In the genomic region with DNA sequence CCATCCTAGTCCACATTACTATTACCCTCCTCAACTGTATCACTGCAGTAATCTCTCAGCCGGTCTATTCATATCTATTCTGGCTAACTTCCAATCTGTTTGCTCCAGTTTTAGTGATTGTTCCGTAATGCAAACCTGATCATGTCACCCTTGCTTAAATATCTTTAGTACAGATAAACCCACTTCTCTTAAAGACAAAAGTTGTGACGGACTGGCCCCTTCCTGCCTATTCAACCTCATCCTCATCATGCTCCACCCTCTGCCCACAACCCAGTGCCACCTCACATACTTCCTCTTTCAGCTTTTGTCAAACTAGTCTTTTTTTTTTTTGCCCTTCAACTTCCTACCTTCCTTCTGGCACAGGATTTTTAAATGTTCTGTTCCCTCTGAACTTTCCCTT, we compare ENCODE assay signal across 8 cellular contexts. TPM values are rescaled to one million over a fixed set of nuclear protein-coding genes. Genes with fewer than 3 reads are reported as not detected.
DNase-seq lines count a peak whose midpoint lies in the region; TF ChIP-seq lines count a peak whose summit lies in the region.

No MANE protein-coding gene starts in this region.

- peaks cover 0 to 11% (median 0%) of the 10 kb centered on the region in 4 donors for H3K4me1 ChIP-seq in Peyer's patch

- H3K27me3 ChIP-seq in Peyer's patch = no peaks in the 10 kb centered on the region

- H3K9me3 ChIP-seq in Peyer's patch = no peaks in the 10 kb centered on the region

- H3K27ac ChIP-seq in Peyer's patch (peak overlapping the region; percentile 41 to 76 (median 64)), skin epidermis (peak overlapping the region in 16 of 21 experiments; percentile 7 to 90 (median 64))

- TF ChIP-seq CTCF in GM12865 (IDR thresholded peaks at IDR 0.05; ENCODE audit: insufficient read depth, low read depth, low read length, missing control alignments) (no peak), Peyer's patch (IDR thresholded peaks at IDR 0.05) (no peak), GM13976 (IDR thresholded peaks at IDR 0.05; ENCODE audit: borderline replicate concordance, control extremely low read depth, extremely low read depth, insufficient read depth, missing control alignments) (no peak)

- H3K36me3 ChIP-seq in Peyer's patch = peaks cover 0 to 34% (median 0%) of the 10 kb centered on the region in 3 donors

- in situ Hi-C loops in GM13976 (cut with MboI; ENCODE audit: low sequenced_read_pairs, unreplicated experiment) = no loop called here

- H3K4me3 ChIP-seq in GM12865 (ENCODE audit: low read depth, low read length) = no peak overlapping the region
- H3K4me3 ChIP-seq in Peyer's patch = no peak overlapping the region
- H3K4me3 ChIP-seq in skin epidermis = no peak overlapping the region

- TF ChIP-seq POLR2A in Peyer's patch (IDR thresholded peaks at IDR 0.05) = no peak

- DNase-seq in GM12865 (ENCODE audit: low read depth) = peak; percentile 66
- DNase-seq in Peyer's patch = peak in 2 of 3 donors; percentile 88 to 91
- peak; percentile 52 for DNase-seq in activated naive CD4-positive, alpha-beta T cell treated with anti-CD3 and anti-CD28 coated beads, Interleukin-2, amount 50 U/mL, for 16 hours
- DNase-seq in GM13976 (ENCODE audit: low spot score) = no peak
- no peak for DNase-seq in NCI-H2196 (lab: John Stamatoyannopoulos, UW; ENCODE audit: unreplicated experiment)
- no peak for DNase-seq in SHP77 (lab: John Stamatoyannopoulos, UW)
- no peak for DNase-seq in COR-L47 (lab: John Stamatoyannopoulos, UW)

RNA-seq across cellular contexts. Expression of gene C1orf162, which starts 2.8 kb away (rescaled TPM):
- total RNA-seq in Peyer's patch = 10 to 100 TPM in 1 of 4 donors, 1 to 10 TPM in 3; 3.9 to 30.5 (median 6.8) TPM

RNA-seq across cellular contexts. Expression of gene ATP5PB, which starts 21.7 kb away (rescaled TPM):
- total RNA-seq in Peyer's patch = 100 to 1,000 TPM in 3 of 4 donors, 10 to 100 TPM in 1; 86.6 to 271 (median 136) TPM

RNA-seq across cellular contexts. Expression of gene WDR77, which starts 22.0 kb away (rescaled TPM):
- total RNA-seq in Peyer's patch = 10 to 100 TPM; 19.0 to 33.0 (median 26.4) TPM

RNA-seq across cellular contexts. Expression of gene ADORA3, which starts 32.4 kb away (rescaled TPM):
- total RNA-seq in Peyer's patch = 10 to 100 TPM in 1 of 4 donors, 1 to 10 TPM in 2, not detected in 1; 2.3 to 14.9 (median 4.7) TPM

RNA-seq across cellular contexts. Expression of gene TMIGD3, which starts 32.4 kb away (rescaled TPM):
- 10 to 100 TPM in 1 of 4 donors, 1 to 10 TPM in 2, not detected in 1; 2.1 to 27.2 (median 6.4) TPM for total RNA-seq in Peyer's patch

Comparison
In these comparisons a context has a peak if more than half of its experiments do, and no peak if none do; other contexts are left out.
1. DNase-seq: peak in GM12865 (single experiment), Peyer's patch (2 of 3) and activated naive CD4-positive, alpha-beta T cell treated with anti-CD3 and anti-CD28 coated beads, Interleukin-2, amount 50 U/mL, for 16 hours (single experiment); none in GM13976 (single experiment), NCI-H2196 (single experiment), SHP77 (0 of 2) and COR-L47 (single experiment).